ENCODE assay signal across 7 cellular contexts in genomic region chr6:101011165-101011564, GRCh38.
A peak's percentile ranks its signal among the peaks of the same experiment; 100 is the strongest.
DNase-seq lines count a peak whose midpoint lies in the region; ATAC-seq and TF ChIP-seq lines count a peak whose summit lies in the region.

No MANE protein-coding gene starts in this region.

- peaks cover 22% of the 10 kb centered on the region for H3K4me1 ChIP-seq in endocrine pancreas (ENCODE audit: control insufficient read depth, insufficient read depth, low read length)
- H3K4me1 ChIP-seq in adrenal gland (replicated peaks in 1 of 2): no peaks in the 10 kb centered on the region

- no peaks in the 10 kb centered on the region for H3K27me3 ChIP-seq in endocrine pancreas (ENCODE audit: control insufficient read depth, insufficient read depth, low read length)
- no peaks in the 10 kb centered on the region for H3K27me3 ChIP-seq in adrenal gland

- in situ Hi-C loops in GM13977 (cut with MboI; ENCODE audit: low pct_unique_long_range_greater_than_20kb, low sequenced_read_pairs, unreplicated experiment): no loop called here

- no peak overlapping the region for H3K9ac ChIP-seq in endocrine pancreas (ENCODE audit: control insufficient read depth, insufficient read depth, low read length)

- WGBS in adrenal gland, 4 donors: 43 to 59% (median 45%) methylated on average over 2 of the region's 2 CpGs

- intact Hi-C loops in adrenal gland (cut with DNase I): no loop called here

- DNase-seq in HPDE6-E6E7 (ENCODE audit: extremely low spot score) (peak; percentile 63), RKO (ENCODE audit: low spot score) (no peak), adrenal gland (no peak), GM13977 (ENCODE audit: low spot score) (no peak)

- no peak for TF ChIP-seq POLR2A in adrenal gland (IDR thresholded peaks at IDR 0.05)

- ATAC-seq in GM18519 (IDR thresholded peaks at IDR 0.05; ENCODE audit: low FRiP score, unreplicated experiment) (peak; percentile 92), GM21526 (IDR thresholded peaks at IDR 0.05; ENCODE audit: low FRiP score, unreplicated experiment) (peak; percentile 96)

- no peak for TF ChIP-seq CTCF in adrenal gland (IDR thresholded peaks at IDR 0.05)
- no peak for TF ChIP-seq CTCF in GM13977 (IDR thresholded peaks at IDR 0.05; ENCODE audit: extremely low read depth, insufficient read depth, missing control alignments)

- no peak overlapping the region for H3K27ac ChIP-seq in adrenal gland

- H3K9me3 ChIP-seq in endocrine pancreas (ENCODE audit: control insufficient read depth, low read length) (no peaks in the 10 kb centered on the region), adrenal gland (replicated peaks in 1 of 3) (no peaks in the 10 kb centered on the region)

- H3K4me3 ChIP-seq in endocrine pancreas (ENCODE audit: control insufficient read depth, insufficient read depth, low read length): peak overlapping the region; percentile 32
- H3K4me3 ChIP-seq in adrenal gland: no peak overlapping the region

- H3K36me3 ChIP-seq in endocrine pancreas (ENCODE audit: control insufficient read depth, insufficient read depth, low read length): no peaks in the 10 kb centered on the region
- no peaks in the 10 kb centered on the region for H3K36me3 ChIP-seq in adrenal gland (replicated peaks in 1 of 2)
